In the genomic region with DNA sequence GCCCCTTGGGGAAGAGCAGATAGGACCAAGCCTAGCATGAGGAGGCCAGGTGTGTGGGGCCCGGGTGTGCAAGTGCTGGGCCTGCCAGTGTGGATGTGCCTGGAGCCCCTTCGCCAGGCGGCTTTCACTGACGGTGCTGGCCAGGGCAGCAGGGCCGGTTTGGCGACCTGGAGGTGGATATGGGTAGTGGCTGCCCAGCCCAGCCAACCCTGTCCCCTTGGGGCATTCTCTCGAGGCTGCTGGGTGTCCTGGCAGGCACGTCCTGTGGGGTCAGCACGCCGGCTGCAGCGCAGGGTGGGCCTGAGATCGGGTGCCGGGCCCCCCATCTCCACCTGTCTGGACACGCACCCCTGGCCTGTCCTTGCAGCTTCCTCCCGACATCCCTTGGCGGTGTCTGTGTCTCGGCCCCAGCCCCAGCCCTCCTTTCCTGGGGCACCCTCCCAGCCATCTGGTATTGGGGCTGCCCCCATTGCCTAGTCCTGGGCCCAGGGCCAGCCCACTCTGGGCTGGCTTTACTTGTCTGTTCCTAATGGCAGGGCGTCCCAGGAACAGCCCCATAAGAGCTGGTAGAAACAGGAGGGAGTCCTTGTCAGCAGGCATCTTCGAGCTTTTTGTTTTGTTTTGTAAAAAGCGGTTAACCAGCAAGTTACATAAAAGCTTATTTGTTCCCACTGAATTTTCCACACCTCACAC, we compare ENCODE assay signal across 2 cellular contexts.
TF ChIP-seq lines count a peak whose summit lies in the region.

No MANE protein-coding gene starts in this region.

TF ChIP-seq in HCT116, 20 proteins besides CTCF, POLR2A, EP300 and RAD21:
- TF ChIP-seq, protein P1, sequence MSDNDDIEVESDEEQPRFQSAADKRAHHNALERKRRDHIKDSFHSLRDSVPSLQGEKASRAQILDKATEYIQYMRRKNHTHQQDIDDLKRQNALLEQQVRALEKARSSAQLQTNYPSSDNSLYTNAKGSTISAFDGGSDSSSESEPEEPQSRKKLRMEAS (IDR thresholded peaks at IDR 0.05): no peak
- TF ChIP-seq TCF7L2 (IDR thresholded peaks at IDR 0.05; ENCODE audit: borderline replicate concordance, extremely low read depth, insufficient read depth, insufficient read length) (no peak), SIN3A (IDR thresholded peaks at IDR 0.05; ENCODE audit: low read depth) (no peak), EGR1 (IDR thresholded peaks at IDR 0.05; ENCODE audit: low read depth) (no peak), CEBPB (IDR thresholded peaks at IDR 0.05; ENCODE audit: low read depth) (no peak), POLR2AphosphoS5 (IDR thresholded peaks at IDR 0.05; ENCODE audit: low read depth, low read length) (no peak), JUND (IDR thresholded peaks at IDR 0.05) (no peak), SRF (IDR thresholded peaks at IDR 0.05; ENCODE audit: low read depth) (no peak)
- TF ChIP-seq, protein P2, sequence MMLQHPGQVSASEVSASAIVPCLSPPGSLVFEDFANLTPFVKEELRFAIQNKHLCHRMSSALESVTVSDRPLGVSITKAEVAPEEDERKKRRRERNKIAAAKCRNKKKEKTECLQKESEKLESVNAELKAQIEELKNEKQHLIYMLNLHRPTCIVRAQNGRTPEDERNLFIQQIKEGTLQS (IDR thresholded peaks at IDR 0.05): no peak
- TF ChIP-seq, protein P3, sequence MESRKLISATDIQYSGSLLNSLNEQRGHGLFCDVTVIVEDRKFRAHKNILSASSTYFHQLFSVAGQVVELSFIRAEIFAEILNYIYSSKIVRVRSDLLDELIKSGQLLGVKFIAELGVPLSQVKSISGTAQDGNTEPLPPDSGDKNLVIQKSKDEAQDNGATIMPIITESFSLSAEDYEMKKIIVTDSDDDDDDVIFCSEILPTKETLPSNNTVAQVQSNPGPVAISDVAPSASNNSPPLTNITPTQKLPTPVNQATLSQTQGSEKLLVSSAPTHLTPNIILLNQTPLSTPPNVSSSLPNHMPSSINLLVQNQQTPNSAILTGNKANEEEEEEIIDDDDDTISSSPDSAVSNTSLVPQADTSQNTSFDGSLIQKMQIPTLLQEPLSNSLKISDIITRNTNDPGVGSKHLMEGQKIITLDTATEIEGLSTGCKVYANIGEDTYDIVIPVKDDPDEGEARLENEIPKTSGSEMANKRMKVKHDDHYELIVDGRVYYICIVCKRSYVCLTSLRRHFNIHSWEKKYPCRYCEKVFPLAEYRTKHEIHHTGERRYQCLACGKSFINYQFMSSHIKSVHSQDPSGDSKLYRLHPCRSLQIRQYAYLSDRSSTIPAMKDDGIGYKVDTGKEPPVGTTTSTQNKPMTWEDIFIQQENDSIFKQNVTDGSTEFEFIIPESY (IDR thresholded peaks at IDR 0.05; ENCODE audit: extremely low read depth, insufficient replicate concordance, low read length): no peak
- TF ChIP-seq, protein P4, sequence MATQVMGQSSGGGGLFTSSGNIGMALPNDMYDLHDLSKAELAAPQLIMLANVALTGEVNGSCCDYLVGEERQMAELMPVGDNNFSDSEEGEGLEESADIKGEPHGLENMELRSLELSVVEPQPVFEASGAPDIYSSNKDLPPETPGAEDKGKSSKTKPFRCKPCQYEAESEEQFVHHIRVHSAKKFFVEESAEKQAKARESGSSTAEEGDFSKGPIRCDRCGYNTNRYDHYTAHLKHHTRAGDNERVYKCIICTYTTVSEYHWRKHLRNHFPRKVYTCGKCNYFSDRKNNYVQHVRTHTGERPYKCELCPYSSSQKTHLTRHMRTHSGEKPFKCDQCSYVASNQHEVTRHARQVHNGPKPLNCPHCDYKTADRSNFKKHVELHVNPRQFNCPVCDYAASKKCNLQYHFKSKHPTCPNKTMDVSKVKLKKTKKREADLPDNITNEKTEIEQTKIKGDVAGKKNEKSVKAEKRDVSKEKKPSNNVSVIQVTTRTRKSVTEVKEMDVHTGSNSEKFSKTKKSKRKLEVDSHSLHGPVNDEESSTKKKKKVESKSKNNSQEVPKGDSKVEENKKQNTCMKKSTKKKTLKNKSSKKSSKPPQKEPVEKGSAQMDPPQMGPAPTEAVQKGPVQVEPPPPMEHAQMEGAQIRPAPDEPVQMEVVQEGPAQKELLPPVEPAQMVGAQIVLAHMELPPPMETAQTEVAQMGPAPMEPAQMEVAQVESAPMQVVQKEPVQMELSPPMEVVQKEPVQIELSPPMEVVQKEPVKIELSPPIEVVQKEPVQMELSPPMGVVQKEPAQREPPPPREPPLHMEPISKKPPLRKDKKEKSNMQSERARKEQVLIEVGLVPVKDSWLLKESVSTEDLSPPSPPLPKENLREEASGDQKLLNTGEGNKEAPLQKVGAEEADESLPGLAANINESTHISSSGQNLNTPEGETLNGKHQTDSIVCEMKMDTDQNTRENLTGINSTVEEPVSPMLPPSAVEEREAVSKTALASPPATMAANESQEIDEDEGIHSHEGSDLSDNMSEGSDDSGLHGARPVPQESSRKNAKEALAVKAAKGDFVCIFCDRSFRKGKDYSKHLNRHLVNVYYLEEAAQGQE (IDR thresholded peaks at IDR 0.05; ENCODE audit: low read depth): no peak

TF ChIP-seq in GM12891, 5 proteins besides CTCF, POLR2A, EP300 and RAD21:
- TF ChIP-seq SPI1 (IDR thresholded peaks at IDR 0.05; ENCODE audit: low read depth, low read length) (no peak), PAX5 (IDR thresholded peaks at IDR 0.05; ENCODE audit: insufficient read depth, low read length, severe bottlenecking) (no peak)
